In the genomic region with DNA sequence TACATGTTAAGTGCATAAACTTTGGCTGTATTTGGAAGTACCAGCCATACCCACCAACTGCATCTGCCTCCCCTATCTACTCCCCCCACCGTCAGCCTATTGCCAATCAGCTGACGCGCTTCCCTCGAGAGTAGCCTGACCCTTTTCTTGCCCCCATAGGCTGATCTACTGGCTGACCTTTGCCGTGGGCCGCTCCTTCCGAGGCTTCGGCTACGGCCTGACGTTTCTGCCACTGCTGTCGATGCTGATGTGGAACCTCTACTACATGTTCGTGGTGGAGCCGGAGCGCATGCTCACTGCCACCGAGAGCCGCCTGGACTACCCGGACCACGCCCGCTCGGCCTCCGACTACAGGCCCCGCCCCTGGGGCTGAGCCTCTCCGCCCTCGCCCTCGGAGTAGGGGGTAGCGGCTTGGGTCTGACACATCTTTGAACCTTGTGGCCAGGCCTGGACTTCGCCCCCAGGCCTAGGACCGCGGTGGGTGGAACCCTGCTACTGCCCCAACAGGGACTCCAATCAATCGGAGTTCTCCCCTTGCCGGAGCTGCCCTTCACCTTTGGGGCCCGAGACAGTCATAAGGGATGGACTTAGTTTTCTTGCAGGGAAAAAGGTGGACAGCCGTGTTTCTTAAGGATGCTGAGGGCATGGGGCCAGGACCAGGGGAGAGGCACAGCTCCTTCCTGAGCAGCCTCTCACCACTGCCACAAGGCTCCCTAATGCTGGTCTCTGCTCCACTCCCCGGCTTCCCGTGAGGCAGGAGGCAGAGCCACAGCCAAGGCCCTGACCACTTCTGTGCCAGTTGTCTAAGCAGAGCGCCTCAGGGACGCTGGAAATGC, we compare ENCODE assay signal across 1 cellular context.
TF ChIP-seq lines count a peak whose summit lies in the region.

No MANE protein-coding gene starts in this region.

TF ChIP-seq in HepG2, 621 proteins besides CTCF, POLR2A, EP300 and RAD21 (continued from another document and continues in another):
- TF ChIP-seq, protein P1, sequence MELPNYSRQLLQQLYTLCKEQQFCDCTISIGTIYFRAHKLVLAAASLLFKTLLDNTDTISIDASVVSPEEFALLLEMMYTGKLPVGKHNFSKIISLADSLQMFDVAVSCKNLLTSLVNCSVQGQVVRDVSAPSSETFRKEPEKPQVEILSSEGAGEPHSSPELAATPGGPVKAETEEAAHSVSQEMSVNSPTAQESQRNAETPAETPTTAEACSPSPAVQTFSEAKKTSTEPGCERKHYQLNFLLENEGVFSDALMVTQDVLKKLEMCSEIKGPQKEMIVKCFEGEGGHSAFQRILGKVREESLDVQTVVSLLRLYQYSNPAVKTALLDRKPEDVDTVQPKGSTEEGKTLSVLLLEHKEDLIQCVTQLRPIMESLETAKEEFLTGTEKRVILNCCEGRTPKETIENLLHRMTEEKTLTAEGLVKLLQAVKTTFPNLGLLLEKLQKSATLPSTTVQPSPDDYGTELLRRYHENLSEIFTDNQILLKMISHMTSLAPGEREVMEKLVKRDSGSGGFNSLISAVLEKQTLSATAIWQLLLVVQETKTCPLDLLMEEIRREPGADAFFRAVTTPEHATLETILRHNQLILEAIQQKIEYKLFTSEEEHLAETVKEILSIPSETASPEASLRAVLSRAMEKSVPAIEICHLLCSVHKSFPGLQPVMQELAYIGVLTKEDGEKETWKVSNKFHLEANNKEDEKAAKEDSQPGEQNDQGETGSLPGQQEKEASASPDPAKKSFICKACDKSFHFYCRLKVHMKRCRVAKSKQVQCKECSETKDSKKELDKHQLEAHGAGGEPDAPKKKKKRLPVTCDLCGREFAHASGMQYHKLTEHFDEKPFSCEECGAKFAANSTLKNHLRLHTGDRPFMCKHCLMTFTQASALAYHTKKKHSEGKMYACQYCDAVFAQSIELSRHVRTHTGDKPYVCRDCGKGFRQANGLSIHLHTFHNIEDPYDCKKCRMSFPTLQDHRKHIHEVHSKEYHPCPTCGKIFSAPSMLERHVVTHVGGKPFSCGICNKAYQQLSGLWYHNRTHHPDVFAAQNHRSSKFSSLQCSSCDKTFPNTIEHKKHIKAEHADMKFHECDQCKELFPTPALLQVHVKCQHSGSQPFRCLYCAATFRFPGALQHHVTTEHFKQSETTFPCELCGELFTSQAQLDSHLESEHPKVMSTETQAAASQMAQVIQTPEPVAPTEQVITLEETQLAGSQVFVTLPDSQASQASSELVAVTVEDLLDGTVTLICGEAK (IDR thresholded peaks at IDR 0.05) = no peak
- TF ChIP-seq, protein P1 (CRISPR knock-in tag; IDR thresholded peaks at IDR 0.05) = peak; percentile 96
- TF ChIP-seq, protein P2, sequence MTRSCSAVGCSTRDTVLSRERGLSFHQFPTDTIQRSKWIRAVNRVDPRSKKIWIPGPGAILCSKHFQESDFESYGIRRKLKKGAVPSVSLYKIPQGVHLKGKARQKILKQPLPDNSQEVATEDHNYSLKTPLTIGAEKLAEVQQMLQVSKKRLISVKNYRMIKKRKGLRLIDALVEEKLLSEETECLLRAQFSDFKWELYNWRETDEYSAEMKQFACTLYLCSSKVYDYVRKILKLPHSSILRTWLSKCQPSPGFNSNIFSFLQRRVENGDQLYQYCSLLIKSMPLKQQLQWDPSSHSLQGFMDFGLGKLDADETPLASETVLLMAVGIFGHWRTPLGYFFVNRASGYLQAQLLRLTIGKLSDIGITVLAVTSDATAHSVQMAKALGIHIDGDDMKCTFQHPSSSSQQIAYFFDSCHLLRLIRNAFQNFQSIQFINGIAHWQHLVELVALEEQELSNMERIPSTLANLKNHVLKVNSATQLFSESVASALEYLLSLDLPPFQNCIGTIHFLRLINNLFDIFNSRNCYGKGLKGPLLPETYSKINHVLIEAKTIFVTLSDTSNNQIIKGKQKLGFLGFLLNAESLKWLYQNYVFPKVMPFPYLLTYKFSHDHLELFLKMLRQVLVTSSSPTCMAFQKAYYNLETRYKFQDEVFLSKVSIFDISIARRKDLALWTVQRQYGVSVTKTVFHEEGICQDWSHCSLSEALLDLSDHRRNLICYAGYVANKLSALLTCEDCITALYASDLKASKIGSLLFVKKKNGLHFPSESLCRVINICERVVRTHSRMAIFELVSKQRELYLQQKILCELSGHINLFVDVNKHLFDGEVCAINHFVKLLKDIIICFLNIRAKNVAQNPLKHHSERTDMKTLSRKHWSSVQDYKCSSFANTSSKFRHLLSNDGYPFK (CRISPR knock-in tag; IDR thresholded peaks at IDR 0.05; ENCODE audit: borderline replicate concordance) = peak; percentile 47; the same call in 1 of the 2 replicates
- TF ChIP-seq, protein P3, sequence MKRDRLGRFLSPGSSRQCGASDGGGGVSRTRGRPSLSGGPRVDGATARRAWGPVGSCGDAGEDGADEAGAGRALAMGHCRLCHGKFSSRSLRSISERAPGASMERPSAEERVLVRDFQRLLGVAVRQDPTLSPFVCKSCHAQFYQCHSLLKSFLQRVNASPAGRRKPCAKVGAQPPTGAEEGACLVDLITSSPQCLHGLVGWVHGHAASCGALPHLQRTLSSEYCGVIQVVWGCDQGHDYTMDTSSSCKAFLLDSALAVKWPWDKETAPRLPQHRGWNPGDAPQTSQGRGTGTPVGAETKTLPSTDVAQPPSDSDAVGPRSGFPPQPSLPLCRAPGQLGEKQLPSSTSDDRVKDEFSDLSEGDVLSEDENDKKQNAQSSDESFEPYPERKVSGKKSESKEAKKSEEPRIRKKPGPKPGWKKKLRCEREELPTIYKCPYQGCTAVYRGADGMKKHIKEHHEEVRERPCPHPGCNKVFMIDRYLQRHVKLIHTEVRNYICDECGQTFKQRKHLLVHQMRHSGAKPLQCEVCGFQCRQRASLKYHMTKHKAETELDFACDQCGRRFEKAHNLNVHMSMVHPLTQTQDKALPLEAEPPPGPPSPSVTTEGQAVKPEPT (CRISPR knock-in tag; IDR thresholded peaks at IDR 0.05; ENCODE audit: low read depth) = 0 out of 2 replicates have a peak, but pooled peaks have one; percentile 29
- TF ChIP-seq TEAD3 (CRISPR knock-in tag; optimal IDR thresholded peaks at IDR 0.05; ENCODE audit: borderline replicate concordance) = no peak
- TF ChIP-seq ZNF792 (CRISPR knock-in tag; IDR thresholded peaks at IDR 0.05) = no peak
- TF ChIP-seq TBP (CRISPR knock-in tag; IDR thresholded peaks at IDR 0.05) = no peak
- TF ChIP-seq SETDB1 (CRISPR knock-in tag; IDR thresholded peaks at IDR 0.05; ENCODE audit: borderline replicate concordance) = no peak
- no peak for TF ChIP-seq GZF1 (CRISPR knock-in tag; IDR thresholded peaks at IDR 0.05)
- TF ChIP-seq KMT2A (CRISPR knock-in tag; IDR thresholded peaks at IDR 0.05) = peak; percentile 26; the same call in 1 of the 2 replicates
- TF ChIP-seq, protein P4, sequence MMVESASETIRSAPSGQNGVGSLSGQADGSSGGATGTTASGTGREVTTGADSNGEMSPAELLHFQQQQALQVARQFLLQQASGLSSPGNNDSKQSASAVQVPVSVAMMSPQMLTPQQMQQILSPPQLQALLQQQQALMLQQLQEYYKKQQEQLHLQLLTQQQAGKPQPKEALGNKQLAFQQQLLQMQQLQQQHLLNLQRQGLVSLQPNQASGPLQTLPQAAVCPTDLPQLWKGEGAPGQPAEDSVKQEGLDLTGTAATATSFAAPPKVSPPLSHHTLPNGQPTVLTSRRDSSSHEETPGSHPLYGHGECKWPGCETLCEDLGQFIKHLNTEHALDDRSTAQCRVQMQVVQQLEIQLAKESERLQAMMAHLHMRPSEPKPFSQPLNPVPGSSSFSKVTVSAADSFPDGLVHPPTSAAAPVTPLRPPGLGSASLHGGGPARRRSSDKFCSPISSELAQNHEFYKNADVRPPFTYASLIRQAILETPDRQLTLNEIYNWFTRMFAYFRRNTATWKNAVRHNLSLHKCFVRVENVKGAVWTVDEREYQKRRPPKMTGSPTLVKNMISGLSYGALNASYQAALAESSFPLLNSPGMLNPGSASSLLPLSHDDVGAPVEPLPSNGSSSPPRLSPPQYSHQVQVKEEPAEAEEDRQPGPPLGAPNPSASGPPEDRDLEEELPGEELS (CRISPR knock-in tag; IDR thresholded peaks at IDR 0.05) = 0 out of 2 replicates have a peak, but pooled peaks have one; percentile 32
- peak; percentile 84 for TF ChIP-seq KDM5B (CRISPR knock-in tag; IDR thresholded peaks at IDR 0.05; ENCODE audit: borderline replicate concordance)
- TF ChIP-seq, protein P5, sequence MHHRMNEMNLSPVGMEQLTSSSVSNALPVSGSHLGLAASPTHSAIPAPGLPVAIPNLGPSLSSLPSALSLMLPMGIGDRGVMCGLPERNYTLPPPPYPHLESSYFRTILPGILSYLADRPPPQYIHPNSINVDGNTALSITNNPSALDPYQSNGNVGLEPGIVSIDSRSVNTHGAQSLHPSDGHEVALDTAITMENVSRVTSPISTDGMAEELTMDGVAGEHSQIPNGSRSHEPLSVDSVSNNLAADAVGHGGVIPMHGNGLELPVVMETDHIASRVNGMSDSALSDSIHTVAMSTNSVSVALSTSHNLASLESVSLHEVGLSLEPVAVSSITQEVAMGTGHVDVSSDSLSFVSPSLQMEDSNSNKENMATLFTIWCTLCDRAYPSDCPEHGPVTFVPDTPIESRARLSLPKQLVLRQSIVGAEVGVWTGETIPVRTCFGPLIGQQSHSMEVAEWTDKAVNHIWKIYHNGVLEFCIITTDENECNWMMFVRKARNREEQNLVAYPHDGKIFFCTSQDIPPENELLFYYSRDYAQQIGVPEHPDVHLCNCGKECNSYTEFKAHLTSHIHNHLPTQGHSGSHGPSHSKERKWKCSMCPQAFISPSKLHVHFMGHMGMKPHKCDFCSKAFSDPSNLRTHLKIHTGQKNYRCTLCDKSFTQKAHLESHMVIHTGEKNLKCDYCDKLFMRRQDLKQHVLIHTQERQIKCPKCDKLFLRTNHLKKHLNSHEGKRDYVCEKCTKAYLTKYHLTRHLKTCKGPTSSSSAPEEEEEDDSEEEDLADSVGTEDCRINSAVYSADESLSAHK (CRISPR knock-in tag; IDR thresholded peaks at IDR 0.05; ENCODE audit: borderline replicate concordance) = no peak
- TF ChIP-seq ZNF12 (CRISPR knock-in tag; IDR thresholded peaks at IDR 0.05) = no peak
- TF ChIP-seq PLRG1 (conservative IDR thresholded peaks at IDR 0.05) = no peak
- peak; percentile 79; the same call in 1 of the 2 replicates for TF ChIP-seq ZNF232 (CRISPR knock-in tag; IDR thresholded peaks at IDR 0.05; ENCODE audit: borderline replicate concordance)
- peak; percentile 71; the same call in 1 of the 2 replicates for TF ChIP-seq ZNF274 (CRISPR knock-in tag; IDR thresholded peaks at IDR 0.05)
- no peak for TF ChIP-seq FOXK1 (CRISPR knock-in tag; IDR thresholded peaks at IDR 0.05; ENCODE audit: borderline replicate concordance, low read depth)
- TF ChIP-seq, protein P6, sequence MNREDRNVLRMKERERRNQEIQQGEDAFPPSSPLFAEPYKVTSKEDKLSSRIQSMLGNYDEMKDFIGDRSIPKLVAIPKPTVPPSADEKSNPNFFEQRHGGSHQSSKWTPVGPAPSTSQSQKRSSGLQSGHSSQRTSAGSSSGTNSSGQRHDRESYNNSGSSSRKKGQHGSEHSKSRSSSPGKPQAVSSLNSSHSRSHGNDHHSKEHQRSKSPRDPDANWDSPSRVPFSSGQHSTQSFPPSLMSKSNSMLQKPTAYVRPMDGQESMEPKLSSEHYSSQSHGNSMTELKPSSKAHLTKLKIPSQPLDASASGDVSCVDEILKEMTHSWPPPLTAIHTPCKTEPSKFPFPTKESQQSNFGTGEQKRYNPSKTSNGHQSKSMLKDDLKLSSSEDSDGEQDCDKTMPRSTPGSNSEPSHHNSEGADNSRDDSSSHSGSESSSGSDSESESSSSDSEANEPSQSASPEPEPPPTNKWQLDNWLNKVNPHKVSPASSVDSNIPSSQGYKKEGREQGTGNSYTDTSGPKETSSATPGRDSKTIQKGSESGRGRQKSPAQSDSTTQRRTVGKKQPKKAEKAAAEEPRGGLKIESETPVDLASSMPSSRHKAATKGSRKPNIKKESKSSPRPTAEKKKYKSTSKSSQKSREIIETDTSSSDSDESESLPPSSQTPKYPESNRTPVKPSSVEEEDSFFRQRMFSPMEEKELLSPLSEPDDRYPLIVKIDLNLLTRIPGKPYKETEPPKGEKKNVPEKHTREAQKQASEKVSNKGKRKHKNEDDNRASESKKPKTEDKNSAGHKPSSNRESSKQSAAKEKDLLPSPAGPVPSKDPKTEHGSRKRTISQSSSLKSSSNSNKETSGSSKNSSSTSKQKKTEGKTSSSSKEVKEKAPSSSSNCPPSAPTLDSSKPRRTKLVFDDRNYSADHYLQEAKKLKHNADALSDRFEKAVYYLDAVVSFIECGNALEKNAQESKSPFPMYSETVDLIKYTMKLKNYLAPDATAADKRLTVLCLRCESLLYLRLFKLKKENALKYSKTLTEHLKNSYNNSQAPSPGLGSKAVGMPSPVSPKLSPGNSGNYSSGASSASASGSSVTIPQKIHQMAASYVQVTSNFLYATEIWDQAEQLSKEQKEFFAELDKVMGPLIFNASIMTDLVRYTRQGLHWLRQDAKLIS (CRISPR knock-in tag; IDR thresholded peaks at IDR 0.05) = no peak
- no peak for TF ChIP-seq CHCHD3 (CRISPR knock-in tag; IDR thresholded peaks at IDR 0.05)
- TF ChIP-seq ZNF781 (CRISPR knock-in tag; IDR thresholded peaks at IDR 0.05; ENCODE audit: borderline replicate concordance, not compliant biosample characterization) = peak; percentile 78
- TF ChIP-seq, protein P7, sequence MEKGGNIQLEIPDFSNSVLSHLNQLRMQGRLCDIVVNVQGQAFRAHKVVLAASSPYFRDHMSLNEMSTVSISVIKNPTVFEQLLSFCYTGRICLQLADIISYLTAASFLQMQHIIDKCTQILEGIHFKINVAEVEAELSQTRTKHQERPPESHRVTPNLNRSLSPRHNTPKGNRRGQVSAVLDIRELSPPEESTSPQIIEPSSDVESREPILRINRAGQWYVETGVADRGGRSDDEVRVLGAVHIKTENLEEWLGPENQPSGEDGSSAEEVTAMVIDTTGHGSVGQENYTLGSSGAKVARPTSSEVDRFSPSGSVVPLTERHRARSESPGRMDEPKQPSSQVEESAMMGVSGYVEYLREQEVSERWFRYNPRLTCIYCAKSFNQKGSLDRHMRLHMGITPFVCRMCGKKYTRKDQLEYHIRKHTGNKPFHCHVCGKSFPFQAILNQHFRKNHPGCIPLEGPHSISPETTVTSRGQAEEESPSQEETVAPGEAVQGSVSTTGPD (CRISPR knock-in tag; IDR thresholded peaks at IDR 0.05) = no peak
- TF ChIP-seq ZNF224 (CRISPR knock-in tag; IDR thresholded peaks at IDR 0.05) = peak; percentile 89; the same call in 1 of the 2 replicates
- TF ChIP-seq GPN1 (CRISPR knock-in tag; IDR thresholded peaks at IDR 0.05; ENCODE audit: borderline replicate concordance) = no peak
